In genomic region chr11:120363436-120363835, GRCh38 we compare ENCODE assay signal across 27 cellular contexts.
"Had no signal": no experiment of that assay in that cellular context is flagged by ENCODE, and none has a peak within 500 bp of the region (broad histone marks: within the 10 kb centered on the region; RNA-seq: fewer than 3 reads in every experiment).

No MANE protein-coding gene starts in this region.

- H3K4me3 Mint-ChIP-seq: activated B cell treated with CpG ODN at 0.5 μM for 24 hours; activated CD4-positive, alpha-beta T cell treated with anti-CD3 and anti-CD28 coated beads, Interleukin-2, amount 10 ng/mL, durations not matched to agents 24 days and 14 days; activated CD8-positive, alpha-beta memory T cell treated with anti-CD3 and anti-CD28 coated beads, Interleukin-2, amount 10 ng/mL, durations not matched to agents 7 days and 5 days; activated naive CD4-positive, alpha-beta T cell treated with anti-CD3 and anti-CD28 coated beads, Interleukin-2, amount 50 U/mL, for 24 hours; activated T-cell treated with anti-CD3 and anti-CD28 coated beads, Interleukin-2, amount 50 U/mL, for 24 hours; activated T-helper 1 cell treated with anti-CD3 and anti-CD28 coated beads, Interleukin-12 subunit alpha, Interleukin-12 subunit beta, Interleukin-2, Interleukin-4 antibody, amounts not matched to agents 30 ng/mL and 10 ng/mL and 1 ng/mL, durations not matched to agents 14 hours and 24 hours and 36 hours; T-cell had no signal

- H3K27ac Mint-ChIP-seq: activated B cell treated with CpG ODN at 0.5 μM for 24 hours; activated CD4-positive, alpha-beta T cell treated with anti-CD3 and anti-CD28 coated beads, Interleukin-2, amount 10 ng/mL, durations not matched to agents 24 days and 14 days; activated CD8-positive, alpha-beta memory T cell treated with anti-CD3 and anti-CD28 coated beads, Interleukin-2, amount 10 ng/mL, durations not matched to agents 7 days and 5 days; activated naive CD4-positive, alpha-beta T cell treated with anti-CD3 and anti-CD28 coated beads, Interleukin-2, amount 50 U/mL, for 24 hours; activated T-cell treated with anti-CD3 and anti-CD28 coated beads, Interleukin-2, amount 50 U/mL, for 24 hours; activated T-helper 1 cell treated with anti-CD3 and anti-CD28 coated beads, Interleukin-12 subunit alpha, Interleukin-12 subunit beta, Interleukin-2, Interleukin-4 antibody, amounts not matched to agents 30 ng/mL and 10 ng/mL and 1 ng/mL, durations not matched to agents 14 hours and 24 hours and 36 hours; T-cell had no signal

- H3K4me3 ChIP-seq: MG63, Peyer's patch, SJSA1 had no signal

- H3K9ac ChIP-seq: KMS-11 had no signal

- H3K27me3 ChIP-seq: brain microvascular endothelial cell, MG63, Peyer's patch, SJSA1 had no signal

- H3K36me3 Mint-ChIP-seq: activated CD8-positive, alpha-beta memory T cell treated with anti-CD3 and anti-CD28 coated beads, Interleukin-2, amount 10 ng/mL, durations not matched to agents 7 days and 5 days; activated naive CD4-positive, alpha-beta T cell treated with anti-CD3 and anti-CD28 coated beads, Interleukin-2, amount 50 U/mL, for 24 hours; T-cell had no signal

- H3K27me3 Mint-ChIP-seq: activated B cell treated with CpG ODN at 0.5 μM for 24 hours; activated CD8-positive, alpha-beta memory T cell treated with anti-CD3 and anti-CD28 coated beads, Interleukin-2, amount 10 ng/mL, durations not matched to agents 7 days and 5 days had no signal

- H3K9me3 ChIP-seq: MG63, Peyer's patch, SJSA1 had no signal

- DNase-seq: activated B cell treated with CpG ODN at 0.5 μM for 24 hours; activated CD4-positive, alpha-beta T cell treated with anti-CD3 and anti-CD28 coated beads for 1 hour; activated CD4-positive, alpha-beta T cell treated with anti-CD3 and anti-CD28 coated beads, Interleukin-2, amount 10 ng/mL, durations not matched to agents 24 days and 14 days; activated CD4-positive, alpha-beta T cell treated with anti-CD3 and anti-CD28 coated beads, Interleukin-2, amount 50 U/mL, for 48 hours; activated CD8-positive, alpha-beta memory T cell treated with anti-CD3 and anti-CD28 coated beads, Interleukin-2, amount 10 ng/mL, durations not matched to agents 7 days and 5 days; activated effector memory CD4-positive, alpha-beta T cell treated with Interleukin-2 at 50 U/mL for 16 hours; activated naive CD4-positive, alpha-beta T cell; activated T-cell treated with anti-CD3 and anti-CD28 coated beads, Interleukin-2, amount 50 U/mL, for 24 hours; brain microvascular endothelial cell; MG63; NCI-H1105 treated with DMSO at 0.1 percent for 48 hours; NCI-H1436 treated with DMSO at 0.1 percent for 48 hours; NCI-H187; NCI-H2081; NCI-H510A treated with DMSO at 0.1 percent for 48 hours; NCI-H69; NK-92 treated with Interleukin-12 subunit alpha and Interleukin-12 subunit beta, amount 100 ng/mL, for 24 hours; Peyer's patch; Right ventricle myocardium superior; T-cell; T-helper 2 cell; T1000 had no signal

- ATAC-seq: activated CD8-positive, alpha-beta memory T cell treated with anti-CD3 and anti-CD28 coated beads, Interleukin-2, amount 10 ng/mL, durations not matched to agents 7 days and 5 days; T-cell had no signal

- H3K4me1 ChIP-seq: SJSA1 had no signal

- H3K4me1 Mint-ChIP-seq: activated B cell treated with CpG ODN at 0.5 μM for 24 hours; activated CD4-positive, alpha-beta T cell treated with anti-CD3 and anti-CD28 coated beads, Interleukin-2, amount 10 ng/mL, durations not matched to agents 24 days and 14 days; activated naive CD4-positive, alpha-beta T cell treated with anti-CD3 and anti-CD28 coated beads, Interleukin-2, amount 50 U/mL, for 24 hours; T-cell had no signal

- H3K36me3 ChIP-seq: brain microvascular endothelial cell, Peyer's patch, SJSA1 had no signal

- H3K4me2 ChIP-seq: KMS-11 had no signal

- H3K9me3 Mint-ChIP-seq: activated B cell treated with CpG ODN at 0.5 μM for 24 hours; activated CD4-positive, alpha-beta T cell treated with anti-CD3 and anti-CD28 coated beads, Interleukin-2, amount 10 ng/mL, durations not matched to agents 24 days and 14 days; activated naive CD4-positive, alpha-beta T cell treated with anti-CD3 and anti-CD28 coated beads, Interleukin-2, amount 50 U/mL, for 24 hours; activated T-cell treated with anti-CD3 and anti-CD28 coated beads, Interleukin-2, amount 50 U/mL, for 24 hours; activated T-helper 1 cell treated with anti-CD3 and anti-CD28 coated beads, Interleukin-12 subunit alpha, Interleukin-12 subunit beta, Interleukin-2, Interleukin-4 antibody, amounts not matched to agents 30 ng/mL and 10 ng/mL and 1 ng/mL, durations not matched to agents 14 hours and 24 hours and 36 hours; T-cell had no signal

- H3K27ac ChIP-seq: brain microvascular endothelial cell, KMS-11, Peyer's patch, RWPE1, SJSA1 had no signal
